22 cellular contexts compared by ENCODE assay signal in the genomic region with DNA sequence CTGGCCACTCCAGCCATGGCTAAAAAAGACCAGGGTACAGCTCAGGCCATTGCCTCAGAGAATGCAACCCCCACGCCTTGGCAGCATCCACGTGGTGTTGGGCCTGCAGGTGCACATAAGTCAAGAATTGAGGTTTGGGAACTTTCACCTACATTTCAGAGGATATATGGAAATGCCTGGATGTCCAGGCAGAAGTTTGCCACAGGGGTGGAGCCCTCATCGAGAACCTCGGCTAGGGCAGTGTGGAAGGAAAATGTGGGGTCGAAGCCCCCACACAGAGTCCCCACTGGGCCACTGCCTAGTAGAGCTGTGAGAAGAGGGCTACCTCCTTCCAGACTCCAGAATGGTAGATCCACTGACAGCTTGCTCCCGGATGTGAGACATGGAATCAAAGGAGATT.
"Had no signal": no experiment of that assay in that cellular context is flagged by ENCODE, and none has a peak within 500 bp of the region (broad histone marks: within the 10 kb centered on the region; RNA-seq: fewer than 3 reads in every experiment).

No MANE protein-coding gene starts in this region.

- H3K27me3 ChIP-seq: gastrocnemius medialis, sigmoid colon, stomach, tibial artery had no signal

- H3K4me1 Mint-ChIP-seq: nephron progenitor cell had no signal

- H3K4me1 ChIP-seq: gastrocnemius medialis, lower lobe of right lung, psoas muscle, tibial artery had no signal

- H3K27ac Mint-ChIP-seq: naive thymus-derived CD8-positive, alpha-beta T cell; nephron progenitor cell; stimulated activated effector memory CD8-positive, alpha-beta T cell treated with anti-CD3 and anti-CD28 coated beads, Interleukin-12 subunit alpha, Interleukin-12 subunit beta, amount 100 ng/mL, for 72 hours; type B pancreatic cell had no signal

- H3K9me3 ChIP-seq: gastrocnemius medialis, psoas muscle had no signal

- H3K36me3 ChIP-seq: gastrocnemius medialis, lower lobe of right lung, sigmoid colon, stomach, tibial artery had no signal

- DNase-seq: dorsolateral prefrontal cortex; effector CD4-positive, alpha-beta T cell; foreskin fibroblast; gastrocnemius medialis; head of caudate nucleus; left ventricle myocardium superior; lower lobe of right lung; naive thymus-derived CD8-positive, alpha-beta T cell; nephron progenitor cell; nucleus accumbens; posterior cingulate gyrus; psoas muscle; right cardiac atrium; sigmoid colon; stimulated activated CD4-positive, alpha-beta T cell treated with anti-CD3 and anti-CD28 coated beads, Interleukin-2, amount 100 ng/mL, for 24 hours; stimulated activated CD4-positive, alpha-beta T cell treated with anti-CD3 and anti-CD28 coated beads, Interleukin-4, amount 100 ng/mL, for 24 hours; stimulated activated naive CD4-positive, alpha-beta T cell treated with Interleukin-2 at 50 U/mL for 16 hours; stomach; tibial artery had no signal

- H3K4me3 Mint-ChIP-seq: naive thymus-derived CD8-positive, alpha-beta T cell; nephron progenitor cell; stimulated activated effector memory CD8-positive, alpha-beta T cell treated with anti-CD3 and anti-CD28 coated beads, Interleukin-12 subunit alpha, Interleukin-12 subunit beta, amount 100 ng/mL, for 72 hours; type B pancreatic cell had no signal

- H3K36me3 Mint-ChIP-seq: stimulated activated effector memory CD8-positive, alpha-beta T cell treated with anti-CD3 and anti-CD28 coated beads, Interleukin-12 subunit alpha, Interleukin-12 subunit beta, amount 100 ng/mL, for 72 hours; type B pancreatic cell had no signal

- H3K4me3 ChIP-seq: dorsolateral prefrontal cortex, gastrocnemius medialis, lower lobe of right lung, psoas muscle, sigmoid colon, stomach, tibial artery had no signal

- H3K27ac ChIP-seq: dorsolateral prefrontal cortex, gastrocnemius medialis, lower lobe of right lung, psoas muscle, sigmoid colon, stomach, tibial artery had no signal

- ATAC-seq: esophagus mucosa; gastrocnemius medialis; left ventricle myocardium superior; lower lobe of right lung; naive thymus-derived CD8-positive, alpha-beta T cell; psoas muscle; right cardiac atrium; stimulated activated effector memory CD8-positive, alpha-beta T cell treated with anti-CD3 and anti-CD28 coated beads, Interleukin-12 subunit alpha, Interleukin-12 subunit beta, amount 100 ng/mL, for 72 hours had no signal
